In genomic region chr11:63592975-63593395, GRCh38 we compare ENCODE assay signal across 8 cellular contexts. TPM values are rescaled to one million over a fixed set of nuclear protein-coding genes. Genes with fewer than 3 reads are reported as not detected.
DNase-seq lines count a peak whose midpoint lies in the region; ATAC-seq and TF ChIP-seq lines count a peak whose summit lies in the region.

No MANE protein-coding gene starts in this region.

- no peak for ATAC-seq in thoracic aorta (ENCODE audit: insufficient number of reproducible peaks, low FRiP score, low read depth)
- no peak for ATAC-seq in stimulated activated naive CD8-positive, alpha-beta T cell treated with anti-CD3 and anti-CD28 coated beads, Interleukin-15, amount 100 ng/mL, for 72 hours

- no peaks in the 10 kb centered on the region for H3K4me1 Mint-ChIP-seq in stimulated activated naive CD8-positive, alpha-beta T cell treated with anti-CD3 and anti-CD28 coated beads, Interleukin-15, amount 100 ng/mL, for 72 hours

- H3K4me3 Mint-ChIP-seq in stimulated activated naive CD8-positive, alpha-beta T cell treated with anti-CD3 and anti-CD28 coated beads, Interleukin-15, amount 100 ng/mL, for 72 hours: no peak overlapping the region

- H3K4me3 ChIP-seq in AG09309 (ENCODE audit: control insufficient read depth, low read depth, low read length): no peak overlapping the region
- H3K4me3 ChIP-seq in thoracic aorta: no peak overlapping the region

- H3K27me3 ChIP-seq in thoracic aorta (replicated peaks; ENCODE audit: insufficient read depth): no peaks in the 10 kb centered on the region

- peaks cover 28% of the 10 kb centered on the region for H3K36me3 ChIP-seq in thoracic aorta

- H3K9me3 Mint-ChIP-seq in stimulated activated naive CD8-positive, alpha-beta T cell treated with anti-CD3 and anti-CD28 coated beads, Interleukin-15, amount 100 ng/mL, for 72 hours: no peaks in the 10 kb centered on the region

- in situ Hi-C loops in SK-MEL-5 (cut with HindIII; ENCODE audit: low pct_unique_long_range_greater_than_20kb, low sequenced_read_pairs): no loop called here

- H3K27me3 Mint-ChIP-seq in stimulated activated naive CD8-positive, alpha-beta T cell treated with anti-CD3 and anti-CD28 coated beads, Interleukin-15, amount 100 ng/mL, for 72 hours: no peaks in the 10 kb centered on the region

- DNase-seq in AG09309 (ENCODE audit: low read depth) (no peak), SK-MEL-5 (ENCODE audit: low read depth, low spot score) (peak; percentile 59), globus pallidus (ENCODE audit: low spot score) (peak; percentile 72), thoracic aorta (ENCODE audit: low spot score) (no peak), amniotic stem cell (lab: John Stamatoyannopoulos, UW) (no peak)
- DNase-seq in activated effector memory CD4-positive, alpha-beta T cell treated with anti-CD3 and anti-CD28 coated beads, Interleukin-2, amount 50 U/mL, for 16 hours: no peak
- no peak for DNase-seq in stimulated activated naive CD8-positive, alpha-beta T cell treated with anti-CD3 and anti-CD28 coated beads, Interleukin-15, amount 100 ng/mL, for 72 hours

- H3K27ac ChIP-seq in thoracic aorta: no peak overlapping the region

- no peaks in the 10 kb centered on the region for H3K4me1 ChIP-seq in thoracic aorta (ENCODE audit: control insufficient read depth in 1 of 2, low read depth in 2 of 2)

- no peaks in the 10 kb centered on the region for H3K9me3 ChIP-seq in thoracic aorta

- TF ChIP-seq CTCF in AG09309 (IDR thresholded peaks at IDR 0.05; ENCODE audit: control insufficient read depth, insufficient read depth, low read depth, low read length, missing control alignments): peak; percentile 96
- peak; percentile 87 for TF ChIP-seq CTCF in GM12872 (IDR thresholded peaks at IDR 0.05; ENCODE audit: insufficient read depth, low read depth, low read length)
- TF ChIP-seq CTCF in thoracic aorta (IDR thresholded peaks at IDR 0.05): peak; percentile 38

- peak overlapping the region in 1 of 2 donors; percentile 60 for H3K27ac Mint-ChIP-seq in stimulated activated naive CD8-positive, alpha-beta T cell treated with anti-CD3 and anti-CD28 coated beads, Interleukin-15, amount 100 ng/mL, for 72 hours

RNA-seq across cellular contexts. Expression of gene PLAAT3, which starts 21.2 kb away (rescaled TPM):
- 3.5 and 4.6 TPM in 2 replicates for total RNA-seq in SK-MEL-5 (2014; rRNA removed; shearing (Covaris generic))
- polyA plus RNA-seq in SK-MEL-5 (2015; cell fraction: cytosol; rRNA removed): 8.6 and 9.8 TPM in 2 replicates
- polyA plus RNA-seq in SK-MEL-5 (2015; cell fraction: nucleus; rRNA removed): 2.1 and 2.6 TPM in 2 replicates
- 10 to 100 TPM; 29.5 to 48.7 TPM for total RNA-seq in thoracic aorta

RNA-seq across cellular contexts. Expression of gene PLAAT2, which starts 29.8 kb away (rescaled TPM):
- not detected in 2 replicates for total RNA-seq in SK-MEL-5 (2014; rRNA removed; shearing (Covaris generic))
- polyA plus RNA-seq in SK-MEL-5 (2015; cell fraction: cytosol; rRNA removed): not detected in 2 replicates
- 0.75 TPM in 1 of 2 replicates, not detected in the other for polyA plus RNA-seq in SK-MEL-5 (2015; cell fraction: nucleus; rRNA removed)
- not detected for total RNA-seq in thoracic aorta

RNA-seq across cellular contexts. Expression of gene PLAAT4, which starts 56.4 kb away (rescaled TPM):
- not detected in 2 replicates for total RNA-seq in SK-MEL-5 (2014; rRNA removed; shearing (Covaris generic))
- polyA plus RNA-seq in SK-MEL-5 (2015; cell fraction: cytosol; rRNA removed): 0.55 and 3.0 TPM in 2 replicates
- not detected in 2 replicates for polyA plus RNA-seq in SK-MEL-5 (2015; cell fraction: nucleus; rRNA removed)
- total RNA-seq in thoracic aorta: 10 to 100 TPM; 19.2 to 20.4 TPM

Comparison
In these comparisons a context has a peak if more than half of its experiments do, and no peak if none do; other contexts are left out.
1. DNase-seq: peak in SK-MEL-5 (single experiment) and globus pallidus (single experiment); none in AG09309 (single experiment), thoracic aorta (single experiment), activated effector memory CD4-positive, alpha-beta T cell treated with anti-CD3 and anti-CD28 coated beads, Interleukin-2, amount 50 U/mL, for 16 hours (single experiment), stimulated activated naive CD8-positive, alpha-beta T cell treated with anti-CD3 and anti-CD28 coated beads, Interleukin-15, amount 100 ng/mL, for 72 hours (0 of 2) and amniotic stem cell (single experiment).
2. CTCF ChIP-seq: peak in every context shown above with its lines; median percentile 96 in AG09309; 87 in GM12872; 38 in thoracic aorta.
3. RNA of gene PLAAT4, which starts 56.4 kb away (total RNA-seq): 19.2 to 20.4 TPM in thoracic aorta; not detected in SK-MEL-5; every median in the first group is over 10 times any median in the second.